16 cellular contexts compared by ENCODE assay signal in genomic region chr1:96306809-96307208, GRCh38.
DNase-seq lines count a peak whose midpoint lies in the region; ATAC-seq and TF ChIP-seq lines count a peak whose summit lies in the region.
"Had no signal": no experiment of that assay in that cellular context is flagged by ENCODE, and none has a peak within 500 bp of the region (broad histone marks: within the 10 kb centered on the region; RNA-seq: fewer than 3 reads in every experiment).

No MANE protein-coding gene starts in this region.

- ATAC-seq in gastroesophageal sphincter, result peak; percentile 58
- ATAC-seq in aorta (ENCODE audit: low FRiP score), result peak; percentile 63
- no peak for ATAC-seq in upper lobe of right lung
- ATAC-seq: activated T-cell treated with anti-CD3 and anti-CD28 coated beads, Interleukin-2, amount 50 U/mL, for 4 hours had no signal

- H3K9me3 ChIP-seq in gastroesophageal sphincter (no peaks in the 10 kb centered on the region), aorta (ENCODE audit: control insufficient read depth, low read length) (no peaks in the 10 kb centered on the region), upper lobe of right lung (no peaks in the 10 kb centered on the region)

- in situ Hi-C loops in astrocyte of the spinal cord (cut with HindIII; ENCODE audit: low sequenced_read_pairs), result no loop called here

- intact Hi-C loops in aorta (cut with DNase I) (no loop called here), upper lobe of right lung (cut with DNase I) (no loop called here)

- H3K27ac ChIP-seq in gastroesophageal sphincter (no peak overlapping the region), aorta (ENCODE audit: low read depth in 1 of 2, low read length in 2 of 2) (no peak overlapping the region), upper lobe of right lung (no peak overlapping the region)
- H3K27ac ChIP-seq: hepatocyte, parathyroid adenoma had no signal

- TF ChIP-seq EP300 in gastroesophageal sphincter (IDR thresholded peaks at IDR 0.05), result no peak

- H3K36me3 ChIP-seq in gastroesophageal sphincter (no peaks in the 10 kb centered on the region), aorta (ENCODE audit: control insufficient read depth in 1 of 2, insufficient read depth in 2 of 2, low read length in 1 of 2) (no peaks in the 10 kb centered on the region), upper lobe of right lung (no peaks in the 10 kb centered on the region)

- no peak for TF ChIP-seq CTCF in astrocyte of the spinal cord (IDR thresholded peaks at IDR 0.05; ENCODE audit: low read depth, low read length)
- no peak for TF ChIP-seq CTCF in gastroesophageal sphincter (IDR thresholded peaks at IDR 0.05)
- no peak for TF ChIP-seq CTCF in upper lobe of right lung (IDR thresholded peaks at IDR 0.05)

- WGBS in gastroesophageal sphincter (ENCODE audit: low coverage in 1 of 2), 2 donors, result 88 to 93% methylated on average over 4 of the region's 4 CpGs
- WGBS in aorta, 2 donors, result 90 to 93% methylated on average over 4 of the region's 4 CpGs

- peak; percentile 85 for DNase-seq in HCEC 1CT
- DNase-seq in astrocyte of the spinal cord (ENCODE audit: low read depth, low spot score), result peak; percentile 45
- no peak for DNase-seq in aorta
- DNase-seq in DMS79 treated with DMSO at 0.1 percent for 48 hours (lab: John Stamatoyannopoulos, UW), result no peak
- DNase-seq in activated CD8-positive, alpha-beta memory T cell treated with anti-CD3 and anti-CD28 coated beads, Interleukin-2, amount 50 U/mL, for 48 hours, result no peak
- no peak for DNase-seq in upper lobe of right lung
- DNase-seq: activated naive CD8-positive, alpha-beta T cell treated with anti-CD3 and anti-CD28 coated beads, Interleukin-2, amount 10 ng/mL, durations not matched to agents 7 days and 5 days; activated T-cell treated with anti-CD3 and anti-CD28 coated beads, Interleukin-2, amount 50 U/mL, for 4 hours; CD4-positive, CD25-positive, alpha-beta regulatory T cell; DND-41; GOT3; NCI-H1694 treated with DMSO at 0.1 percent for 48 hours; NCI-H510A treated with DMSO at 0.1 percent for 48 hours had no signal

- TF ChIP-seq POLR2A in gastroesophageal sphincter (IDR thresholded peaks at IDR 0.05), result no peak

- H3K4me1 ChIP-seq in gastroesophageal sphincter (no peaks in the 10 kb centered on the region), aorta (ENCODE audit: control insufficient read depth in 1 of 2, insufficient read depth in 2 of 2, low read length in 2 of 2) (no peaks in the 10 kb centered on the region), upper lobe of right lung (no peaks in the 10 kb centered on the region)
- H3K4me1 ChIP-seq: parathyroid adenoma had no signal

- H3K4me3 ChIP-seq in astrocyte of the spinal cord (ENCODE audit: low read depth, low read length) (no peak overlapping the region), gastroesophageal sphincter (no peak overlapping the region), aorta (ENCODE audit: low read length in 2 of 2) (no peak overlapping the region), upper lobe of right lung (no peak overlapping the region)
- H3K4me3 ChIP-seq: hepatocyte had no signal

- no peaks in the 10 kb centered on the region for H3K27me3 ChIP-seq in gastroesophageal sphincter
- H3K27me3 ChIP-seq in aorta (ENCODE audit: control insufficient read depth in 1 of 2, insufficient read depth in 2 of 2, low read length in 1 of 2), result no peaks in the 10 kb centered on the region
- no peaks in the 10 kb centered on the region for H3K27me3 ChIP-seq in upper lobe of right lung
- H3K27me3 ChIP-seq: hepatocyte had no signal

Comparison
In these comparisons a context has a peak if more than half of its experiments do, and no peak if none do; other contexts are left out.
1. DNase-seq: peak in HCEC 1CT (single experiment) and astrocyte of the spinal cord (single experiment); none in aorta (0 of 2), DMS79 treated with DMSO at 0.1 percent for 48 hours (single experiment), activated CD8-positive, alpha-beta memory T cell treated with anti-CD3 and anti-CD28 coated beads, Interleukin-2, amount 50 U/mL, for 48 hours (single experiment) and upper lobe of right lung (single experiment).